Comparison of ENCODE assay signal across 20 cellular contexts in genomic region chr13:33072282-33072681, GRCh38. TPM values are rescaled to one million over a fixed set of nuclear protein-coding genes. Genes with fewer than 3 reads are reported as not detected.
DNase-seq lines count a peak whose midpoint lies in the region; ATAC-seq and TF ChIP-seq lines count a peak whose summit lies in the region.
"Had no signal": no experiment of that assay in that cellular context is flagged by ENCODE, and none has a peak within 500 bp of the region (broad histone marks: within the 10 kb centered on the region; RNA-seq: fewer than 3 reads in every experiment).

No MANE protein-coding gene starts in this region.

- H3K4me1 Mint-ChIP-seq in stimulated activated naive CD8-positive, alpha-beta T cell treated with anti-CD3 and anti-CD28 coated beads, Interleukin-15, amount 100 ng/mL, for 72 hours, result peaks cover 11% of the 10 kb centered on the region
- H3K4me1 Mint-ChIP-seq in activated CD8-positive, alpha-beta T cell treated with anti-CD3 and anti-CD28 coated beads for 36 hours (ENCODE audit: low read depth), result no peaks in the 10 kb centered on the region

- H3K36me3 Mint-ChIP-seq in activated CD8-positive, alpha-beta T cell treated with anti-CD3 and anti-CD28 coated beads for 36 hours (ENCODE audit: low read depth), result no peaks in the 10 kb centered on the region
- H3K36me3 Mint-ChIP-seq: activated naive CD4-positive, alpha-beta T cell treated with anti-CD3 and anti-CD28 coated beads, Interleukin-2, amount 50 U/mL, for 72 hours had no signal

- H3K9me3 ChIP-seq in right atrium auricular region, result no peaks in the 10 kb centered on the region

- H3K27ac Mint-ChIP-seq in stimulated activated naive CD8-positive, alpha-beta T cell treated with anti-CD3 and anti-CD28 coated beads, Interleukin-15, amount 100 ng/mL, for 72 hours, result no peak overlapping the region
- no peak overlapping the region for H3K27ac Mint-ChIP-seq in activated CD8-positive, alpha-beta T cell treated with anti-CD3 and anti-CD28 coated beads for 36 hours

- H3K36me3 ChIP-seq in right atrium auricular region, result no peaks in the 10 kb centered on the region

- ATAC-seq in stimulated activated naive CD8-positive, alpha-beta T cell treated with anti-CD3 and anti-CD28 coated beads, Interleukin-15, amount 100 ng/mL, for 72 hours, result peak; percentile 64
- ATAC-seq in stimulated activated naive CD8-positive, alpha-beta T cell treated with anti-CD3 and anti-CD28 coated beads, Interleukin-15, Interleukin-2, amounts not matched to agents 100 U/mL and 50 U/mL, for 24 hours, result no peak
- no peak for ATAC-seq in activated CD8-positive, alpha-beta T cell treated with anti-CD3 and anti-CD28 coated beads for 36 hours
- ATAC-seq in HG02642 (IDR thresholded peaks at IDR 0.05; ENCODE audit: poor library complexity, unreplicated experiment) (no peak), HG02759 (IDR thresholded peaks at IDR 0.05; ENCODE audit: unreplicated experiment) (no peak)
- ATAC-seq: activated T-cell treated with anti-CD3 and anti-CD28 coated beads, Interleukin-2, amount 50 U/mL, for 4 hours had no signal

- H3K27ac ChIP-seq in angular gyrus (ENCODE audit: low read depth, low read length) (peak overlapping the region; percentile 44), right atrium auricular region (no peak overlapping the region)
- H3K27ac ChIP-seq: C4-2B, RWPE1 had no signal

- TF ChIP-seq CTCF in activated CD8-positive, alpha-beta T cell treated with anti-CD3 and anti-CD28 coated beads for 36 hours (IDR thresholded peaks at IDR 0.05), result no peak
- no peak for TF ChIP-seq CTCF in right atrium auricular region (IDR thresholded peaks at IDR 0.05)

- H3K4me1 ChIP-seq in right atrium auricular region, result no peaks in the 10 kb centered on the region

- POLR2A ChIA-PET in activated CD8-positive, alpha-beta T cell treated with anti-CD3 and anti-CD28 coated beads for 36 hours (lab: Charles Lee), result interaction anchor here (0.7 kb wide), 1 partner anchor 56 kb away, joined by 3 read pairs; no protein-coding TSS in a partner anchor

- CTCF ChIA-PET in activated CD8-positive, alpha-beta T cell treated with anti-CD3 and anti-CD28 coated beads for 36 hours (lab: Charles Lee), result no interaction called here

- no peaks in the 10 kb centered on the region for H3K27me3 ChIP-seq in right atrium auricular region

- intact Hi-C loops in activated CD8-positive, alpha-beta T cell treated with anti-CD3 and anti-CD28 coated beads for 36 hours (cut with micrococcal nuclease), result no loop called here

- H3K4me3 ChIP-seq in right atrium auricular region, result no peak overlapping the region

- H3K27me3 Mint-ChIP-seq in stimulated activated naive CD8-positive, alpha-beta T cell treated with anti-CD3 and anti-CD28 coated beads, Interleukin-15, amount 100 ng/mL, for 72 hours, result no peaks in the 10 kb centered on the region
- peaks cover 1% of the 10 kb centered on the region for H3K27me3 Mint-ChIP-seq in activated CD8-positive, alpha-beta T cell treated with anti-CD3 and anti-CD28 coated beads for 36 hours

- DNase-seq in stimulated activated naive CD8-positive, alpha-beta T cell treated with anti-CD3 and anti-CD28 coated beads, Interleukin-15, amount 100 ng/mL, for 72 hours, result no peak
- no peak for DNase-seq in stimulated activated naive CD8-positive, alpha-beta T cell treated with anti-CD3 and anti-CD28 coated beads, Interleukin-15, Interleukin-2, amounts not matched to agents 100 U/mL and 50 U/mL, for 24 hours
- DNase-seq in inferior parietal cortex (ENCODE audit: extremely low spot score), result peak; percentile 55
- DNase-seq in activated CD8-positive, alpha-beta T cell treated with anti-CD3 and anti-CD28 coated beads for 36 hours, result no peak
- DNase-seq in right atrium auricular region (ENCODE audit: low spot score), result no peak
- DNase-seq: activated CD8-positive, alpha-beta memory T cell treated with anti-CD3 and anti-CD28 coated beads for 24 hours; activated T-cell treated with anti-CD3 and anti-CD28 coated beads, Interleukin-2, amount 50 U/mL, for 4 hours; effector memory CD4-positive, alpha-beta T cell; EL; GOT3; NCI-H2081 treated with DMSO at 0.1 percent for 48 hours; NCI-H524 treated with DMSO at 0.1 percent for 48 hours; occipital lobe; stimulated activated CD4-positive, alpha-beta T cell treated with anti-CD3 and anti-CD28 coated beads, Interleukin-12 subunit alpha, Interleukin-12 subunit beta, amount 100 ng/mL, for 4 hours had no signal

- no peak overlapping the region for H3K4me3 Mint-ChIP-seq in stimulated activated naive CD8-positive, alpha-beta T cell treated with anti-CD3 and anti-CD28 coated beads, Interleukin-15, amount 100 ng/mL, for 72 hours
- H3K4me3 Mint-ChIP-seq in activated CD8-positive, alpha-beta T cell treated with anti-CD3 and anti-CD28 coated beads for 36 hours, result no peak overlapping the region
- H3K4me3 Mint-ChIP-seq: activated T-cell treated with anti-CD3 and anti-CD28 coated beads, Interleukin-2, amount 50 U/mL, for 4 hours had no signal

- H3K9me3 Mint-ChIP-seq in stimulated activated naive CD8-positive, alpha-beta T cell treated with anti-CD3 and anti-CD28 coated beads, Interleukin-15, amount 100 ng/mL, for 72 hours, result no peaks in the 10 kb centered on the region
- no peaks in the 10 kb centered on the region for H3K9me3 Mint-ChIP-seq in activated CD8-positive, alpha-beta T cell treated with anti-CD3 and anti-CD28 coated beads for 36 hours
- H3K9me3 Mint-ChIP-seq: activated T-cell treated with anti-CD3 and anti-CD28 coated beads, Interleukin-2, amount 50 U/mL, for 4 hours had no signal

RNA-seq across cellular contexts. Expression of gene KL, which starts 56.1 kb away (rescaled TPM):
- total RNA-seq in activated CD8-positive, alpha-beta T cell treated with anti-CD3 and anti-CD28 coated beads for 36 hours, result under 1 TPM; 0.22 to 0.27 TPM
- total RNA-seq in right atrium auricular region, result 1 to 10 TPM; 1.4 to 2.4 TPM
